1 cellular context compared by ENCODE assay signal in genomic region chr6:4018194-4019111, GRCh38.
TF ChIP-seq lines count a peak whose summit lies in the region.

No MANE protein-coding gene starts in this region.

TF ChIP-seq in K562, 482 proteins besides CTCF, POLR2A, EP300 and RAD21 (continued from another document and continues in another):
- peak; percentile 81 for TF ChIP-seq MGA (IDR thresholded peaks at IDR 0.05)
- peak; percentile 88 for TF ChIP-seq ZZZ3 (IDR thresholded peaks at IDR 0.05)
- TF ChIP-seq ZNF24 (IDR thresholded peaks at IDR 0.05), result no peak
- TF ChIP-seq U2AF1 (optimal IDR thresholded peaks at IDR 0.05; ENCODE audit: low read depth, low read length), result no peak
- peak; percentile 69 for TF ChIP-seq DACH1 (IDR thresholded peaks at IDR 0.05; ENCODE audit: partially characterized antibody)
- no peak for TF ChIP-seq ZNF586 (CRISPR knock-in tag; conservative IDR thresholded peaks at IDR 0.05)
- no peak for TF ChIP-seq RAD51 (IDR thresholded peaks at IDR 0.05; ENCODE audit: borderline replicate concordance, low read depth)
- no peak for TF ChIP-seq KLF6 (CRISPR knock-in tag; IDR thresholded peaks at IDR 0.05; ENCODE audit: borderline replicate concordance)
- peak; percentile 79; the same call in 1 of the 2 replicates for TF ChIP-seq FOXK1 (CRISPR knock-in tag; IDR thresholded peaks at IDR 0.05; ENCODE audit: borderline replicate concordance)
- TF ChIP-seq MCM2 (IDR thresholded peaks at IDR 0.05; ENCODE audit: low read depth), result no peak
- no peak for TF ChIP-seq ARID2 (IDR thresholded peaks at IDR 0.05)
- TF ChIP-seq, protein P1, sequence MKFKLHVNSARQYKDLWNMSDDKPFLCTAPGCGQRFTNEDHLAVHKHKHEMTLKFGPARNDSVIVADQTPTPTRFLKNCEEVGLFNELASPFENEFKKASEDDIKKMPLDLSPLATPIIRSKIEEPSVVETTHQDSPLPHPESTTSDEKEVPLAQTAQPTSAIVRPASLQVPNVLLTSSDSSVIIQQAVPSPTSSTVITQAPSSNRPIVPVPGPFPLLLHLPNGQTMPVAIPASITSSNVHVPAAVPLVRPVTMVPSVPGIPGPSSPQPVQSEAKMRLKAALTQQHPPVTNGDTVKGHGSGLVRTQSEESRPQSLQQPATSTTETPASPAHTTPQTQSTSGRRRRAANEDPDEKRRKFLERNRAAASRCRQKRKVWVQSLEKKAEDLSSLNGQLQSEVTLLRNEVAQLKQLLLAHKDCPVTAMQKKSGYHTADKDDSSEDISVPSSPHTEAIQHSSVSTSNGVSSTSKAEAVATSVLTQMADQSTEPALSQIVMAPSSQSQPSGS (CRISPR knock-in tag; IDR thresholded peaks at IDR 0.05), result no peak
- TF ChIP-seq HMBOX1 (IDR thresholded peaks at IDR 0.05), result peak; percentile 37; the same call in 1 of the 2 replicates
- no peak for TF ChIP-seq WHSC1 (IDR thresholded peaks at IDR 0.05; ENCODE audit: low read length)
- TF ChIP-seq STAG1 (CRISPR knock-in tag; IDR thresholded peaks at IDR 0.05; ENCODE audit: borderline replicate concordance), result no peak
- TF ChIP-seq, protein P2, sequence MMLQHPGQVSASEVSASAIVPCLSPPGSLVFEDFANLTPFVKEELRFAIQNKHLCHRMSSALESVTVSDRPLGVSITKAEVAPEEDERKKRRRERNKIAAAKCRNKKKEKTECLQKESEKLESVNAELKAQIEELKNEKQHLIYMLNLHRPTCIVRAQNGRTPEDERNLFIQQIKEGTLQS (IDR thresholded peaks at IDR 0.05), result peak; percentile 97
- TF ChIP-seq, protein P2 (CRISPR knock-in tag; conservative IDR thresholded peaks at IDR 0.05), result no peak
- TF ChIP-seq PHB2 (IDR thresholded peaks at IDR 0.05; ENCODE audit: low read depth), result no peak
- TF ChIP-seq, protein P3, sequence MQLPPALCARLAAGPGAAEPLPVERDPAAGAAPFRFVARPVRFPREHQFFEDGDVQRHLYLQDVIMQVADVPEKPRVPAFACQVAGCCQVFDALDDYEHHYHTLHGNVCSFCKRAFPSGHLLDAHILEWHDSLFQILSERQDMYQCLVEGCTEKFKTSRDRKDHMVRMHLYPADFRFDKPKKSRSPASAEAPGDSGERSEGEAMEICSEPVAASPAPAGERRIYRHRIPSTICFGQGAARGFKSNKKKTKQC (CRISPR knock-in tag; IDR thresholded peaks at IDR 0.05), result peak; percentile 94
- no peak for TF ChIP-seq ZKSCAN3 (CRISPR knock-in tag; IDR thresholded peaks at IDR 0.05)
- TF ChIP-seq ILK (tag; IDR thresholded peaks at IDR 0.05; ENCODE audit: borderline replicate concordance, low read depth), result no peak
- no peak for TF ChIP-seq ZNF561 (CRISPR knock-in tag; conservative IDR thresholded peaks at IDR 0.05)
- TF ChIP-seq POLR3G (IDR thresholded peaks at IDR 0.05; ENCODE audit: extremely low read depth, insufficient read length, insufficient replicate concordance), result no peak
- TF ChIP-seq ZNF830 (CRISPR knock-in tag; IDR thresholded peaks at IDR 0.05), result peak; percentile 60; the same call in 1 of the 2 replicates
- TF ChIP-seq ZBTB8A (IDR thresholded peaks at IDR 0.05; ENCODE audit: partially characterized antibody), result no peak
- no peak for TF ChIP-seq ZNF23 (CRISPR knock-in tag; IDR thresholded peaks at IDR 0.05)
- no peak for TF ChIP-seq ZHX1 (conservative IDR thresholded peaks at IDR 0.05; ENCODE audit: low read length)
- TF ChIP-seq, protein P4, sequence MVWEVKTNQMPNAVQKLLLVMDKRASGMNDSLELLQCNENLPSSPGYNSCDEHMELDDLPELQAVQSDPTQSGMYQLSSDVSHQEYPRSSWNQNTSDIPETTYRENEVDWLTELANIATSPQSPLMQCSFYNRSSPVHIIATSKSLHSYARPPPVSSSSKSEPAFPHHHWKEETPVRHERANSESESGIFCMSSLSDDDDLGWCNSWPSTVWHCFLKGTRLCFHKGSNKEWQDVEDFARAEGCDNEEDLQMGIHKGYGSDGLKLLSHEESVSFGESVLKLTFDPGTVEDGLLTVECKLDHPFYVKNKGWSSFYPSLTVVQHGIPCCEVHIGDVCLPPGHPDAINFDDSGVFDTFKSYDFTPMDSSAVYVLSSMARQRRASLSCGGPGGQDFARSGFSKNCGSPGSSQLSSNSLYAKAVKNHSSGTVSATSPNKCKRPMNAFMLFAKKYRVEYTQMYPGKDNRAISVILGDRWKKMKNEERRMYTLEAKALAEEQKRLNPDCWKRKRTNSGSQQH (CRISPR knock-in tag; IDR thresholded peaks at IDR 0.05), result no peak
- 0 out of 2 replicates have a peak, but pooled peaks have one; percentile 42 for TF ChIP-seq NCOA1 (IDR thresholded peaks at IDR 0.05; ENCODE audit: low read depth)
- 0 out of 2 replicates have a peak, but pooled peaks have one; percentile 48 for TF ChIP-seq ELF4 (CRISPR knock-in tag; IDR thresholded peaks at IDR 0.05)
- no peak for TF ChIP-seq ZNF766 (CRISPR knock-in tag; conservative IDR thresholded peaks at IDR 0.05)
- TF ChIP-seq, protein P5, sequence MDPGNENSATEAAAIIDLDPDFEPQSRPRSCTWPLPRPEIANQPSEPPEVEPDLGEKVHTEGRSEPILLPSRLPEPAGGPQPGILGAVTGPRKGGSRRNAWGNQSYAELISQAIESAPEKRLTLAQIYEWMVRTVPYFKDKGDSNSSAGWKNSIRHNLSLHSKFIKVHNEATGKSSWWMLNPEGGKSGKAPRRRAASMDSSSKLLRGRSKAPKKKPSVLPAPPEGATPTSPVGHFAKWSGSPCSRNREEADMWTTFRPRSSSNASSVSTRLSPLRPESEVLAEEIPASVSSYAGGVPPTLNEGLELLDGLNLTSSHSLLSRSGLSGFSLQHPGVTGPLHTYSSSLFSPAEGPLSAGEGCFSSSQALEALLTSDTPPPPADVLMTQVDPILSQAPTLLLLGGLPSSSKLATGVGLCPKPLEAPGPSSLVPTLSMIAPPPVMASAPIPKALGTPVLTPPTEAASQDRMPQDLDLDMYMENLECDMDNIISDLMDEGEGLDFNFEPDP (CRISPR knock-in tag; IDR thresholded peaks at IDR 0.05), result no peak
- TF ChIP-seq SUPT5H (IDR thresholded peaks at IDR 0.05), result peak; percentile 91
- no peak for TF ChIP-seq STAT5B (CRISPR knock-in tag; IDR thresholded peaks at IDR 0.05)
- TF ChIP-seq ATF6 (CRISPR knock-in tag; IDR thresholded peaks at IDR 0.05), result peak; percentile 96; the same call in 1 of the 2 replicates
- TF ChIP-seq ADNP (tag; IDR thresholded peaks at IDR 0.05), result 0 out of 2 replicates have a peak, but pooled peaks have one; percentile 51
- TF ChIP-seq RFX5 (IDR thresholded peaks at IDR 0.05; ENCODE audit: low read depth, low read length), result no peak
- no peak for TF ChIP-seq HNRNPUL1 (IDR thresholded peaks at IDR 0.05; ENCODE audit: low read length)
